10 cellular contexts compared by ENCODE assay signal in genomic region chr7:44310221-44310848, GRCh38. TPM values are rescaled to one million over a fixed set of nuclear protein-coding genes. Genes with fewer than 3 reads are reported as not detected.
DNase-seq lines count a peak whose midpoint lies in the region; ATAC-seq and TF ChIP-seq lines count a peak whose summit lies in the region.
"Had no signal": no experiment of that assay in that cellular context is flagged by ENCODE, and none has a peak within 500 bp of the region (broad histone marks: within the 10 kb centered on the region; RNA-seq: fewer than 3 reads in every experiment).

No MANE protein-coding gene starts in this region.

- no peak overlapping the region for H3K27ac Mint-ChIP-seq in activated naive CD8-positive, alpha-beta T cell treated with anti-CD3 and anti-CD28 coated beads, Interleukin-2, amount 50 U/mL, for 24 hours
- H3K27ac Mint-ChIP-seq in stimulated activated memory B cell treated with anti-CD40 and anti-IgM and Interleukin-4, amounts not matched to agents 10 μg/mL and 1 μg/mL and 100 μg/mL, for 72 hours: no peak overlapping the region

- H3K4me1 Mint-ChIP-seq in activated naive CD8-positive, alpha-beta T cell treated with anti-CD3 and anti-CD28 coated beads, Interleukin-2, amount 50 U/mL, for 24 hours: peaks cover 6% of the 10 kb centered on the region
- peaks cover 20% of the 10 kb centered on the region for H3K4me1 Mint-ChIP-seq in stimulated activated memory B cell treated with anti-CD40 and anti-IgM and Interleukin-4, amounts not matched to agents 10 μg/mL and 1 μg/mL and 100 μg/mL, for 72 hours

- ATAC-seq in activated naive CD8-positive, alpha-beta T cell treated with anti-CD3 and anti-CD28 coated beads, Interleukin-2, amount 50 U/mL, for 24 hours: no peak
- ATAC-seq in left lobe of liver: no peak
- ATAC-seq in stimulated activated memory B cell treated with anti-CD40 and anti-IgM and Interleukin-4, amounts not matched to agents 10 μg/mL and 1 μg/mL and 100 μg/mL, for 72 hours: no peak
- no peak for ATAC-seq in HG03571 (IDR thresholded peaks at IDR 0.05; ENCODE audit: unreplicated experiment)

- no peaks in the 10 kb centered on the region for H3K36me3 Mint-ChIP-seq in activated naive CD8-positive, alpha-beta T cell treated with anti-CD3 and anti-CD28 coated beads, Interleukin-2, amount 50 U/mL, for 24 hours (ENCODE audit: low read depth)
- H3K36me3 Mint-ChIP-seq in stimulated activated memory B cell treated with anti-CD40 and anti-IgM and Interleukin-4, amounts not matched to agents 10 μg/mL and 1 μg/mL and 100 μg/mL, for 72 hours: peaks cover 4% of the 10 kb centered on the region

- in situ Hi-C loops in brain microvascular endothelial cell (cut with HindIII; ENCODE audit: low pct_ligation_motif_present, low sequenced_read_pairs): no loop called here

- no peaks in the 10 kb centered on the region for H3K9me3 Mint-ChIP-seq in activated naive CD8-positive, alpha-beta T cell treated with anti-CD3 and anti-CD28 coated beads, Interleukin-2, amount 50 U/mL, for 24 hours
- peaks cover 10% of the 10 kb centered on the region for H3K9me3 Mint-ChIP-seq in stimulated activated memory B cell treated with anti-CD40 and anti-IgM and Interleukin-4, amounts not matched to agents 10 μg/mL and 1 μg/mL and 100 μg/mL, for 72 hours

- DNase-seq in DMS53 (lab: John Stamatoyannopoulos, UW): peak; percentile 30
- DNase-seq in DMS53 treated with DMSO at 0.1 percent for 48 hours (lab: John Stamatoyannopoulos, UW; ENCODE audit: unreplicated experiment): no peak
- no peak for DNase-seq in activated naive CD8-positive, alpha-beta T cell treated with anti-CD3 and anti-CD28 coated beads, Interleukin-2, amount 50 U/mL, for 24 hours
- DNase-seq in left lobe of liver (ENCODE audit: low spot score): peak; percentile 15
- no peak for DNase-seq in DMS114 treated with DMSO at 0.1 percent for 48 hours (lab: John Stamatoyannopoulos, UW; ENCODE audit: unreplicated experiment)
- no peak for DNase-seq in brain microvascular endothelial cell

- H3K4me3 ChIP-seq in brain microvascular endothelial cell (ENCODE audit: low read depth, low read length): no peak overlapping the region

- no peaks in the 10 kb centered on the region for H3K36me3 ChIP-seq in brain microvascular endothelial cell (replicated peaks)

- H3K4me3 Mint-ChIP-seq in activated naive CD8-positive, alpha-beta T cell treated with anti-CD3 and anti-CD28 coated beads, Interleukin-2, amount 50 U/mL, for 24 hours: peak overlapping the region; percentile 45
- peak overlapping the region; percentile 50 for H3K4me3 Mint-ChIP-seq in stimulated activated memory B cell treated with anti-CD40 and anti-IgM and Interleukin-4, amounts not matched to agents 10 μg/mL and 1 μg/mL and 100 μg/mL, for 72 hours

- no peak for TF ChIP-seq CTCF in brain microvascular endothelial cell (IDR thresholded peaks at IDR 0.05; ENCODE audit: low read depth, low read length, missing control alignments)

- no peak overlapping the region for H3K27ac ChIP-seq in brain microvascular endothelial cell
- H3K27ac ChIP-seq: 22Rv1 had no signal

- no peaks in the 10 kb centered on the region for H3K27me3 ChIP-seq in brain microvascular endothelial cell (replicated peaks)

- peaks cover 16% of the 10 kb centered on the region for H3K27me3 Mint-ChIP-seq in activated naive CD8-positive, alpha-beta T cell treated with anti-CD3 and anti-CD28 coated beads, Interleukin-2, amount 50 U/mL, for 24 hours
- peaks cover 21% of the 10 kb centered on the region for H3K27me3 Mint-ChIP-seq in stimulated activated memory B cell treated with anti-CD40 and anti-IgM and Interleukin-4, amounts not matched to agents 10 μg/mL and 1 μg/mL and 100 μg/mL, for 72 hours

RNA-seq across cellular contexts. Expression of gene CAMK2B, which starts 15.1 kb away (rescaled TPM):
- 5.0 TPM for total RNA-seq in left lobe of liver
- total RNA-seq: mononuclear cell had no signal

Comparison
In these comparisons a context has a peak if more than half of its experiments do, and no peak if none do; other contexts are left out.
1. DNase-seq: peak in DMS53 (single experiment) and left lobe of liver (single experiment); none in DMS53 treated with DMSO at 0.1 percent for 48 hours (single experiment), activated naive CD8-positive, alpha-beta T cell treated with anti-CD3 and anti-CD28 coated beads, Interleukin-2, amount 50 U/mL, for 24 hours (single experiment), DMS114 treated with DMSO at 0.1 percent for 48 hours (single experiment) and brain microvascular endothelial cell (single experiment).